Comparison of ENCODE assay signal across 8 cellular contexts in genomic region chr7:66844552-66845381, GRCh38.
DNase-seq lines count a peak whose midpoint lies in the region; ATAC-seq and TF ChIP-seq lines count a peak whose summit lies in the region.

No MANE protein-coding gene starts in this region.

- peak overlapping the region; percentile 96 for H3K9ac ChIP-seq in OCI-LY3 (ENCODE audit: low read length)

- DNase-seq in DMS 273 treated with DMSO at 0.1 percent for 48 hours (lab: John Stamatoyannopoulos, UW): peak; percentile 91
- DNase-seq in HuH-7 (ENCODE audit: low spot score): peak; percentile 100
- DNase-seq in activated T-cell treated with anti-CD3 and anti-CD28 coated beads for 4 hours: peak; percentile 99
- DNase-seq in epithelial cell of prostate (ENCODE audit: low read depth, low spot score): peak; percentile 84
- peak; percentile 99 for DNase-seq in mucosa of gallbladder (ENCODE audit: low spot score)
- DNase-seq in stimulated activated CD8-positive, alpha-beta memory T cell treated with anti-CD3 and anti-CD28 coated beads, Interleukin-4, amount 100 ng/mL, for 4 hours (ENCODE audit: low read depth in 2 of 2, low spot score in 1 of 2): peak; percentile 97 to 99

- peaks cover 35% of the 10 kb centered on the region for H3K79me2 ChIP-seq in OCI-LY3 (ENCODE audit: low read length)

- peak overlapping the region; percentile 83 for H3K4me2 ChIP-seq in OCI-LY3 (ENCODE audit: low read length)

- peak overlapping the region; percentile 96 for H3K27ac ChIP-seq in OCI-LY3 (ENCODE audit: low read length)
- peak overlapping the region; percentile 80 for H3K27ac ChIP-seq in epithelial cell of prostate

- H3K9me3 ChIP-seq in OCI-LY3 (ENCODE audit: insufficient read depth, low read length): no peaks in the 10 kb centered on the region

- TF ChIP-seq CTCF in OCI-LY3 (IDR thresholded peaks at IDR 0.05; ENCODE audit: low read depth, low read length): no peak

- H3K27me3 ChIP-seq in OCI-LY3 (ENCODE audit: low read depth, low read length): no peaks in the 10 kb centered on the region

- H2AFZ ChIP-seq in OCI-LY3 (ENCODE audit: low read depth, low read length): no peak overlapping the region

- H3K36me3 ChIP-seq in OCI-LY3 (replicated peaks; ENCODE audit: low read depth, low read length): peaks cover 5% of the 10 kb centered on the region

- ATAC-seq in GM21515 (IDR thresholded peaks at IDR 0.05; ENCODE audit: unreplicated experiment): peak; percentile 90

- peak overlapping the region; percentile 88 for H3K4me3 ChIP-seq in OCI-LY3 (ENCODE audit: low read length)

- H4K20me1 ChIP-seq in OCI-LY3 (ENCODE audit: insufficient read depth, low read length): no peaks in the 10 kb centered on the region

- H3K4me1 ChIP-seq in OCI-LY3 (ENCODE audit: low read length): peaks cover 50% of the 10 kb centered on the region

Comparison
In these comparisons a context has a peak if more than half of its experiments do, and no peak if none do; other contexts are left out.
1. Peak in every context shown above with its lines: DNase-seq, ATAC-seq, H3K4me3 ChIP-seq and H3K27ac ChIP-seq.